Comparison of ENCODE assay signal across 8 cellular contexts in the genomic region with DNA sequence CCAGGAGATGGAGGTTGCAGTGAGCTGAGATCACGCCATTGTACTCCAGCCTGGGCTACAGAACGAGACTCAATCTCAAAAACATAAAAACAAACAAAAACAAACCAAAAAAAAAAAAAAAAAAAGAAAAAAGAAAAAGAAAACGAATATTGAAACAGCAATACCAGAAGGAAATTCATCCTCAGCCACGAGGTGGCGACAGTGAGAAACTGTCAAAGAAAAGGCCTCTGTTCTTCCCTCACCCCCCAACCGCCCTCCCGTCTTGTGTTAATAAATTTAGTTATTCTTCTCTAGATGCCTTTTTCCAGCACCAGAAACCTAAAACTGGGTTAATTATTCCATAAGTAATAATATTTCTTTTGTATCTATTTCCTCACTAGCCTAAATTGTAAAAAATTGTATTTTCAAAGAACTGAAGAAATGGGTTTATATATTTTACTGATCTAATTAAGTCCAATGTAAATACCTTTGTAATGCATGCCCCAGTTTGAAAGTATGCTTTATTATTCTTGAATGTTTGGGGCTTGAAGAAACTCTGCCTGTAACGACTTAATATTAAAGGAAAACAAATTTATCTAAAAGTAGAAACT. TPM values are rescaled to one million over a fixed set of nuclear protein-coding genes. Genes with fewer than 3 reads are reported as not detected.
DNase-seq lines count a peak whose midpoint lies in the region; ATAC-seq and TF ChIP-seq lines count a peak whose summit lies in the region.

No MANE protein-coding gene starts in this region.

- H3K4me1 ChIP-seq in OCI-LY3 (ENCODE audit: low read length), result no peaks in the 10 kb centered on the region

- no peak overlapping the region for H3K4me2 ChIP-seq in OCI-LY3 (ENCODE audit: low read length)

- peak; percentile 79 for ATAC-seq in GM19395 (IDR thresholded peaks at IDR 0.05; ENCODE audit: unreplicated experiment)

- H3K9me3 ChIP-seq in OCI-LY3 (ENCODE audit: insufficient read depth, low read length) (no peaks in the 10 kb centered on the region), MG63 (peaks cover 9% of the 10 kb centered on the region; the same call in 1 of the 2 replicates)

- H2AFZ ChIP-seq in OCI-LY3 (ENCODE audit: low read depth, low read length), result no peak overlapping the region

- H3K9ac ChIP-seq in OCI-LY3 (ENCODE audit: low read length), result no peak overlapping the region

- H3K27ac ChIP-seq in C4-2B, result no peak overlapping the region
- no peak overlapping the region for H3K27ac ChIP-seq in OCI-LY3 (ENCODE audit: low read length)

- H3K36me3 ChIP-seq in OCI-LY3 (replicated peaks; ENCODE audit: low read depth, low read length) (no peaks in the 10 kb centered on the region), MG63 (no peaks in the 10 kb centered on the region)

- no peaks in the 10 kb centered on the region for H3K79me2 ChIP-seq in OCI-LY3 (ENCODE audit: low read length)

- H4K20me1 ChIP-seq in OCI-LY3 (ENCODE audit: insufficient read depth, low read length), result no peaks in the 10 kb centered on the region

- H3K4me3 ChIP-seq in OCI-LY3 (ENCODE audit: low read length), result no peak overlapping the region
- no peak overlapping the region for H3K4me3 ChIP-seq in MG63

- peak; percentile 13 to 22 for DNase-seq in activated T-helper 1 cell treated with anti-CD3 and anti-CD28 coated beads, Interleukin-2, amount 50 U/mL, for 16 hours (ENCODE audit: low read depth in 1 of 2, low spot score in 1 of 2)
- DNase-seq in iPS DF 19.7 (ENCODE audit: low read depth, low spot score), result peak; percentile 7
- peak; percentile 7 to 19 for DNase-seq in stimulated activated CD8-positive, alpha-beta memory T cell treated with anti-CD3 and anti-CD28 coated beads, Interleukin-15, amount 100 ng/mL, for 48 hours (ENCODE audit: low read depth in 2 of 2)
- DNase-seq in NCI-H1417 treated with DMSO at 0.1 percent for 48 hours (lab: John Stamatoyannopoulos, UW), result no peak
- no peak for DNase-seq in MG63

- TF ChIP-seq CTCF in C4-2B (conservative IDR thresholded peaks at IDR 0.05), result peak; percentile 73
- TF ChIP-seq CTCF in OCI-LY3 (IDR thresholded peaks at IDR 0.05; ENCODE audit: low read depth, low read length), result peak; percentile 43

- H3K27me3 ChIP-seq in OCI-LY3 (ENCODE audit: low read depth, low read length) (no peaks in the 10 kb centered on the region), MG63 (no peaks in the 10 kb centered on the region)

RNA-seq across cellular contexts. Expression of a gene that starts 38.6 kb away (rescaled TPM):
- 6.4 and 9.2 TPM in 2 replicates for total RNA-seq in MG63 (2014; rRNA removed; shearing (Covaris generic); ENCODE audit: low replicate concordance)

RNA-seq across cellular contexts. Expression of a gene that starts 41.4 kb away (rescaled TPM):
- 3.3 and 8.4 TPM in 2 replicates for total RNA-seq in MG63 (2014; rRNA removed; shearing (Covaris generic); ENCODE audit: low replicate concordance)

Comparison
In these comparisons a context has a peak if more than half of its experiments do, and no peak if none do; other contexts are left out.
1. DNase-seq: peak in activated T-helper 1 cell treated with anti-CD3 and anti-CD28 coated beads, Interleukin-2, amount 50 U/mL, for 16 hours (2 of 2), iPS DF 19.7 (single experiment) and stimulated activated CD8-positive, alpha-beta memory T cell treated with anti-CD3 and anti-CD28 coated beads, Interleukin-15, amount 100 ng/mL, for 48 hours (2 of 2); none in NCI-H1417 treated with DMSO at 0.1 percent for 48 hours (single experiment) and MG63 (single experiment).